8 cellular contexts compared by ENCODE assay signal in the genomic region with DNA sequence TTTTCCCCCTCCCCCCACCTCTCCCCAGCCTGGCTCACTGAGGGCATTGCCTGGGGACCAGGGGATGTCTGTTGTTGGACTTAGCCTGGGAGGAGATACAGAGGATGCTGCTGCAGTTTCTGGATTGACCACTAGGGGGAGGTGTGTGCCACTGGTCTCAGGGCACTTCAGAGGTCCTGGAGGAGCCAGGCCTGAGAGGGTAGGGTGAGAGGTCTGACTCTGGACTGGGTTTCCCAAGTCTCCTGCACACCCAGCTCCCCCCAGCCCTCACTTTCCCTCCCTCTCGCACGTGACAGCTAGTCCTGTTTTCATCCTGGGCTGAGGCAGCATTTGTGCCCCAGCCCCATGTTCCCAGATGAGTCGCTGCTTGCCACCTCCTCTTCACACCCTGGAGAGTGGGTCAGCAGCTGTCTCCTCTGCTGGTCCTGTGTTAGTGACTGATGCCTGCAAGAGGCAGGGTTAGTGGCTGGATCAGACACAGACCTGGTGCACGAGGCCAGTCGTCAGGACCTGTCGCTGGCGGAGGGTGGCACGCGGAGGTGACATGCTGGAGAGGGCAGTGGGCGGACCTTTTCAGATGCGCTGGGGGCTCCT. TPM values are rescaled to one million over a fixed set of nuclear protein-coding genes. Genes with fewer than 3 reads are reported as not detected.
A peak's percentile ranks its signal among the peaks of the same experiment; 100 is the strongest.
DNase-seq lines count a peak whose midpoint lies in the region; ATAC-seq and FAIRE-seq lines count a peak whose summit lies in the region.

No MANE protein-coding gene starts in this region.

- ATAC-seq in GM21528 (IDR thresholded peaks at IDR 0.05; ENCODE audit: low FRiP score, unreplicated experiment), result peak; percentile 54

- FAIRE-seq in urothelium cell line (lab: Jason Lieb, UNC), result no peak

- intact Hi-C loops in head of caudate nucleus (cut with DNase I), result no loop called here
- intact Hi-C loops in posterior cingulate gyrus (cut with DNase I), result loop anchor here (5.0 kb wide), 1 partner anchor 478 kb away; no protein-coding TSS in a partner anchor

- DNase-seq in Daoy (ENCODE audit: low read depth) (peak; percentile 84), Kasumi-1 (lab: John Stamatoyannopoulos, UW) (peak; percentile 64 to 79), SKM-1 (lab: John Stamatoyannopoulos, UW; ENCODE audit: unreplicated experiment) (peak; percentile 53), head of caudate nucleus (peak; percentile 28 to 92 (median 80)), posterior cingulate gyrus (peak in 9 of 10 donors; percentile 39 to 93 (median 78)), urothelium cell line (ENCODE audit: low spot score) (peak; percentile 85)
- DNase-seq in activated naive CD4-positive, alpha-beta T cell treated with anti-CD3 and anti-CD28 coated beads, Interleukin-2, amount 50 U/mL, for 16 hours, result peak; percentile 76

RNA-seq across cellular contexts. Expression of gene IL3, which starts 4.4 kb away (rescaled TPM):
- not detected in 2 replicates for total RNA-seq in Daoy (2014; rRNA removed; shearing (Covaris generic))

RNA-seq across cellular contexts. Expression of gene CSF2, which starts 8.8 kb away (rescaled TPM):
- total RNA-seq in Daoy (2014; rRNA removed; shearing (Covaris generic)), result 16.4 and 25.3 TPM in 2 replicates

RNA-seq across cellular contexts. Expression of gene ACSL6, which starts 53.4 kb away (rescaled TPM):
- 0.06 and 0.46 TPM in 2 replicates for total RNA-seq in Daoy (2014; rRNA removed; shearing (Covaris generic))

Comparison
In these comparisons a context has a peak if more than half of its experiments do, and no peak if none do; other contexts are left out.
1. Peak in every context shown above with its lines: DNase-seq and ATAC-seq.